Comparison of ENCODE assay signal across 9 cellular contexts in genomic region chr9:101601904-101602765, GRCh38. TPM values are rescaled to one million over a fixed set of nuclear protein-coding genes. Genes with fewer than 3 reads are reported as not detected.
DNase-seq lines count a peak whose midpoint lies in the region; ATAC-seq and TF ChIP-seq lines count a peak whose summit lies in the region.
"Had no signal": no experiment of that assay in that cellular context is flagged by ENCODE, and none has a peak within 500 bp of the region (broad histone marks: within the 10 kb centered on the region; RNA-seq: fewer than 3 reads in every experiment).

No MANE protein-coding gene starts in this region.

- peaks cover 0 to 2% (median 2%) of the 10 kb centered on the region in 3 donors for H3K27me3 Mint-ChIP-seq in CD14-positive monocyte (ENCODE audit: low read depth in 3 of 3)
- peaks cover 22% of the 10 kb centered on the region for H3K27me3 Mint-ChIP-seq in activated CD8-positive, alpha-beta memory T cell treated with anti-CD3 and anti-CD28 coated beads, Interleukin-2, amount 10 ng/mL, durations not matched to agents 7 days and 5 days
- peaks cover 8% of the 10 kb centered on the region for H3K27me3 Mint-ChIP-seq in activated CD4-positive, alpha-beta memory T cell treated with anti-CD3 and anti-CD28 coated beads, Interleukin-2, amount 10 ng/mL, durations not matched to agents 7 days and 5 days

- peak overlapping the region in 45 of 59 donors; percentile 7 to 58 (median 30) for H3K4me3 ChIP-seq in dorsolateral prefrontal cortex

- POLR2A ChIA-PET in activated CD4-positive, alpha-beta memory T cell treated with anti-CD3 and anti-CD28 coated beads, Interleukin-2, amount 10 ng/mL, durations not matched to agents 7 days and 5 days (lab: Charles Lee), result no interaction called here

- intact Hi-C loops in CD14-positive monocyte (cut with micrococcal nuclease) (no loop called here), dorsolateral prefrontal cortex (cut with DNase I) (loop anchor here in 1 of 2 donors (10.0 kb wide), 1 partner anchor 103 kb away; no protein-coding TSS in a partner anchor)

- peak overlapping the region; percentile 17 to 80 for H3K4me3 Mint-ChIP-seq in CD14-positive monocyte
- H3K4me3 Mint-ChIP-seq in activated CD8-positive, alpha-beta memory T cell treated with anti-CD3 and anti-CD28 coated beads, Interleukin-2, amount 10 ng/mL, durations not matched to agents 7 days and 5 days, result no peak overlapping the region
- H3K4me3 Mint-ChIP-seq in activated CD4-positive, alpha-beta memory T cell treated with anti-CD3 and anti-CD28 coated beads, Interleukin-2, amount 10 ng/mL, durations not matched to agents 7 days and 5 days, result no peak overlapping the region

- ATAC-seq in GM18519 (IDR thresholded peaks at IDR 0.05; ENCODE audit: low FRiP score, unreplicated experiment), result peak; percentile 58
- no peak for ATAC-seq in activated CD8-positive, alpha-beta memory T cell treated with anti-CD3 and anti-CD28 coated beads, Interleukin-2, amount 10 ng/mL, durations not matched to agents 7 days and 5 days

- peak; percentile 71 for TF ChIP-seq CTCF in CD14-positive monocyte (IDR thresholded peaks at IDR 0.05)
- peak in 55 of 56 donors; percentile 56 to 85 (median 74) for TF ChIP-seq CTCF in dorsolateral prefrontal cortex (IDR thresholded peaks at IDR 0.05 in 54 of 56, conservative IDR thresholded peaks at IDR 0.05 in 2 of 56; ENCODE audit: low read depth in 1 of 56, partially characterized antibody in 56 of 56)

- peaks cover 0 to 8% (median 0%) of the 10 kb centered on the region in 45 donors for H3K27me3 ChIP-seq in dorsolateral prefrontal cortex

- peaks cover 4% of the 10 kb centered on the region for H3K4me1 Mint-ChIP-seq in CD14-positive monocyte
- H3K4me1 Mint-ChIP-seq in activated CD8-positive, alpha-beta memory T cell treated with anti-CD3 and anti-CD28 coated beads, Interleukin-2, amount 10 ng/mL, durations not matched to agents 7 days and 5 days, result no peaks in the 10 kb centered on the region
- H3K4me1 Mint-ChIP-seq in activated CD4-positive, alpha-beta memory T cell treated with anti-CD3 and anti-CD28 coated beads, Interleukin-2, amount 10 ng/mL, durations not matched to agents 7 days and 5 days, result no peaks in the 10 kb centered on the region

- no peak overlapping the region for H3K27ac Mint-ChIP-seq in CD14-positive monocyte
- H3K27ac Mint-ChIP-seq in activated CD8-positive, alpha-beta memory T cell treated with anti-CD3 and anti-CD28 coated beads, Interleukin-2, amount 10 ng/mL, durations not matched to agents 7 days and 5 days, result no peak overlapping the region
- no peak overlapping the region for H3K27ac Mint-ChIP-seq in activated CD4-positive, alpha-beta memory T cell treated with anti-CD3 and anti-CD28 coated beads, Interleukin-2, amount 10 ng/mL, durations not matched to agents 7 days and 5 days
- H3K27ac Mint-ChIP-seq: IgD-negative memory B cell had no signal

- DNase-seq in CD14-positive monocyte (ENCODE audit: low spot score) (no peak), HuH-7.5 (ENCODE audit: low spot score) (peak; percentile 49), OCI-M1 (lab: John Stamatoyannopoulos, UW) (peak; percentile 76), dorsolateral prefrontal cortex (peak in 2 of 10 donors; percentile 23 to 26), medulla oblongata (ENCODE audit: extremely low spot score) (peak; percentile 80)
- DNase-seq in activated CD8-positive, alpha-beta memory T cell treated with anti-CD3 and anti-CD28 coated beads, Interleukin-2, amount 10 ng/mL, durations not matched to agents 7 days and 5 days, result no peak
- DNase-seq in activated CD4-positive, alpha-beta memory T cell treated with anti-CD3 and anti-CD28 coated beads, Interleukin-2, amount 10 ng/mL, durations not matched to agents 7 days and 5 days, result no peak

- CTCF ChIA-PET in activated CD8-positive, alpha-beta memory T cell treated with anti-CD3 and anti-CD28 coated beads, Interleukin-2, amount 10 ng/mL, durations not matched to agents 7 days and 5 days (lab: Charles Lee), result interaction anchor here (0.8 to 1.6 kb wide), 2 partner anchors 10 to 110 kb away, joined by 3 read pairs; no protein-coding TSS in a partner anchor
- CTCF ChIA-PET in activated CD4-positive, alpha-beta memory T cell treated with anti-CD3 and anti-CD28 coated beads, Interleukin-2, amount 10 ng/mL, durations not matched to agents 7 days and 5 days (lab: Charles Lee), result interaction anchor here (0.8 kb wide), 1 partner anchor 126 kb away, joined by 3 read pairs; no protein-coding TSS in a partner anchor

- H3K27ac ChIP-seq in dorsolateral prefrontal cortex, result no peak overlapping the region

- H3K36me3 Mint-ChIP-seq in CD14-positive monocyte, result no peaks in the 10 kb centered on the region
- no peaks in the 10 kb centered on the region for H3K36me3 Mint-ChIP-seq in activated CD8-positive, alpha-beta memory T cell treated with anti-CD3 and anti-CD28 coated beads, Interleukin-2, amount 10 ng/mL, durations not matched to agents 7 days and 5 days
- no peaks in the 10 kb centered on the region for H3K36me3 Mint-ChIP-seq in activated CD4-positive, alpha-beta memory T cell treated with anti-CD3 and anti-CD28 coated beads, Interleukin-2, amount 10 ng/mL, durations not matched to agents 7 days and 5 days (ENCODE audit: low read depth)
- H3K36me3 Mint-ChIP-seq: IgD-negative memory B cell had no signal

- H3K9me3 Mint-ChIP-seq in CD14-positive monocyte, result no peaks in the 10 kb centered on the region
- H3K9me3 Mint-ChIP-seq in activated CD8-positive, alpha-beta memory T cell treated with anti-CD3 and anti-CD28 coated beads, Interleukin-2, amount 10 ng/mL, durations not matched to agents 7 days and 5 days (ENCODE audit: low read depth), result no peaks in the 10 kb centered on the region
- no peaks in the 10 kb centered on the region for H3K9me3 Mint-ChIP-seq in activated CD4-positive, alpha-beta memory T cell treated with anti-CD3 and anti-CD28 coated beads, Interleukin-2, amount 10 ng/mL, durations not matched to agents 7 days and 5 days
- H3K9me3 Mint-ChIP-seq: IgD-negative memory B cell had no signal

RNA-seq across cellular contexts. Expression of gene PPP3R2, which starts 7.4 kb away (rescaled TPM):
- polyA plus RNA-seq in CD14-positive monocyte, result under 1 TPM in 1 of 2 donors, not detected in 1; 0.11 TPM
- 1 to 10 TPM in 85 of 120 experiments, under 1 TPM in 35; 0.29 to 2.6 (median 1.2) TPM for total RNA-seq in dorsolateral prefrontal cortex
- not detected for total RNA-seq in activated CD8-positive, alpha-beta memory T cell treated with anti-CD3 and anti-CD28 coated beads, Interleukin-2, amount 10 ng/mL, durations not matched to agents 7 days and 5 days
- total RNA-seq in activated CD4-positive, alpha-beta memory T cell treated with anti-CD3 and anti-CD28 coated beads, Interleukin-2, amount 10 ng/mL, durations not matched to agents 7 days and 5 days, result not detected
- polyA plus RNA-seq: IgD-negative memory B cell had no signal

Comparison
In these comparisons a context has a peak if more than half of its experiments do, and no peak if none do; other contexts are left out.
1. DNase-seq: peak in HuH-7.5 (single experiment), OCI-M1 (single experiment) and medulla oblongata (single experiment); none in CD14-positive monocyte (single experiment), activated CD8-positive, alpha-beta memory T cell treated with anti-CD3 and anti-CD28 coated beads, Interleukin-2, amount 10 ng/mL, durations not matched to agents 7 days and 5 days (single experiment) and activated CD4-positive, alpha-beta memory T cell treated with anti-CD3 and anti-CD28 coated beads, Interleukin-2, amount 10 ng/mL, durations not matched to agents 7 days and 5 days (single experiment).
2. H3K4me3 Mint-ChIP-seq: peak in CD14-positive monocyte (2 of 2); none in activated CD8-positive, alpha-beta memory T cell treated with anti-CD3 and anti-CD28 coated beads, Interleukin-2, amount 10 ng/mL, durations not matched to agents 7 days and 5 days (single experiment) and activated CD4-positive, alpha-beta memory T cell treated with anti-CD3 and anti-CD28 coated beads, Interleukin-2, amount 10 ng/mL, durations not matched to agents 7 days and 5 days (single experiment).